12 cellular contexts compared by ENCODE assay signal in genomic region chr9:124768778-124769350, GRCh38. TPM values are rescaled to one million over a fixed set of nuclear protein-coding genes. Genes with fewer than 3 reads are reported as not detected.
A peak's percentile ranks its signal among the peaks of the same experiment; 100 is the strongest.
DNase-seq lines count a peak whose midpoint lies in the region; ATAC-seq and TF ChIP-seq lines count a peak whose summit lies in the region.
"Had no signal": no experiment of that assay in that cellular context is flagged by ENCODE, and none has a peak within 500 bp of the region (broad histone marks: within the 10 kb centered on the region; RNA-seq: fewer than 3 reads in every experiment).

No MANE protein-coding gene starts in this region.

- H3K27me3 ChIP-seq in CD4-positive, alpha-beta T cell (ENCODE audit: control insufficient read depth, insufficient read depth, low read length), result peaks cover 71% of the 10 kb centered on the region
- H3K27me3 ChIP-seq in HL-60 (ENCODE audit: insufficient read depth, poor library complexity, severe bottlenecking), result no peaks in the 10 kb centered on the region
- no peaks in the 10 kb centered on the region for H3K27me3 ChIP-seq in muscle layer of colon (ENCODE audit: control insufficient read depth in 1 of 2, insufficient read depth in 2 of 2, low read length in 2 of 2)

- no peaks in the 10 kb centered on the region for H3K9me3 Mint-ChIP-seq in CD4-positive, alpha-beta T cell
- no peaks in the 10 kb centered on the region for H3K9me3 Mint-ChIP-seq in central memory CD8-positive, alpha-beta T cell
- H3K9me3 Mint-ChIP-seq: stimulated activated naive B cell treated with anti-CD40 and anti-IgM and Interleukin-4, amounts not matched to agents 10 μg/mL and 1 μg/mL and 100 μg/mL, for 72 hours had no signal

- CTCF ChIA-PET in CD4-positive, alpha-beta T cell (lab: Charles Lee), result interaction anchor here (1.2 to 9.2 kb wide), 2 partner anchors 85 to 93 kb away, joined by 3 to 106 read pairs; partner anchors contain the start of genes ARPC5L, RPL35 and WDR38

- H3K36me3 Mint-ChIP-seq in CD4-positive, alpha-beta T cell (ENCODE audit: low read depth), result no peaks in the 10 kb centered on the region
- peaks cover 12% of the 10 kb centered on the region for H3K36me3 Mint-ChIP-seq in central memory CD8-positive, alpha-beta T cell (ENCODE audit: insufficient read depth)
- H3K36me3 Mint-ChIP-seq: stimulated activated naive B cell treated with anti-CD40 and anti-IgM and Interleukin-4, amounts not matched to agents 10 μg/mL and 1 μg/mL and 100 μg/mL, for 72 hours had no signal

- H3K36me3 ChIP-seq in muscle layer of colon (ENCODE audit: insufficient read depth, low read length), result no peaks in the 10 kb centered on the region
- H3K36me3 ChIP-seq: adrenal gland had no signal

- no peak for ATAC-seq in CD4-positive, alpha-beta T cell (ENCODE audit: poor library complexity)
- no peak for ATAC-seq in central memory CD8-positive, alpha-beta T cell (replicated peaks; ENCODE audit: extremely low read depth, poor library complexity, severe bottlenecking)
- no peak for ATAC-seq in GM19328 (IDR thresholded peaks at IDR 0.05; ENCODE audit: unreplicated experiment)
- ATAC-seq in GM18519 (IDR thresholded peaks at IDR 0.05; ENCODE audit: low FRiP score, unreplicated experiment), result no peak
- ATAC-seq: sciatic nerve; stimulated activated naive B cell treated with anti-CD40 and anti-IgM and Interleukin-4, amounts not matched to agents 10 μg/mL and 1 μg/mL and 100 μg/mL, for 72 hours had no signal

- H3K27me3 Mint-ChIP-seq in CD4-positive, alpha-beta T cell, result peaks cover 88% of the 10 kb centered on the region
- H3K27me3 Mint-ChIP-seq in central memory CD8-positive, alpha-beta T cell, result peaks cover 59% of the 10 kb centered on the region

- intact Hi-C loops in CD4-positive, alpha-beta T cell (cut with DNase I, micrococcal nuclease), result no loop called here

- H3K27ac Mint-ChIP-seq in CD4-positive, alpha-beta T cell, result no peak overlapping the region
- H3K27ac Mint-ChIP-seq in central memory CD8-positive, alpha-beta T cell (ENCODE audit: low read depth), result no peak overlapping the region
- H3K27ac Mint-ChIP-seq: stimulated activated naive B cell treated with anti-CD40 and anti-IgM and Interleukin-4, amounts not matched to agents 10 μg/mL and 1 μg/mL and 100 μg/mL, for 72 hours had no signal

- H3K4me3 Mint-ChIP-seq in CD4-positive, alpha-beta T cell, result peak overlapping the region; percentile 89
- peak overlapping the region; percentile 83 for H3K4me3 Mint-ChIP-seq in central memory CD8-positive, alpha-beta T cell

- DNase-seq in CD4-positive, alpha-beta T cell, result no peak
- no peak for DNase-seq in HL-60 (ENCODE audit: low read depth in 1 of 2, low spot score in 1 of 2)
- DNase-seq in central memory CD8-positive, alpha-beta T cell (ENCODE audit: low spot score in 2 of 2), result no peak
- no peak for DNase-seq in SK-N-DZ (ENCODE audit: low spot score)
- DNase-seq in DMS114 treated with DMSO at 0.1 percent for 48 hours (lab: John Stamatoyannopoulos, UW; ENCODE audit: unreplicated experiment), result no peak
- DNase-seq: adrenal gland; NCI-H2029 treated with DMSO at 0.1 percent for 48 hours; stimulated activated naive B cell treated with anti-CD40 and anti-IgM and Interleukin-4, amounts not matched to agents 10 μg/mL and 1 μg/mL and 100 μg/mL, for 72 hours had no signal

- no peak for TF ChIP-seq CTCF in CD4-positive, alpha-beta T cell (IDR thresholded peaks at IDR 0.05)
- no peak for TF ChIP-seq CTCF in HL-60 (IDR thresholded peaks at IDR 0.05; ENCODE audit: insufficient read depth, low read length)

- POLR2A ChIA-PET in CD4-positive, alpha-beta T cell (lab: Charles Lee), result interaction anchor here (1.3 to 4.4 kb wide), 2 partner anchors 93 to 101 kb away, joined by 5 to 21 read pairs; partner anchors contain the start of genes ARPC5L and RPL35

- peaks cover 21% of the 10 kb centered on the region for H3K4me1 ChIP-seq in muscle layer of colon (ENCODE audit: insufficient read depth, low read length)

- H3K4me1 Mint-ChIP-seq in CD4-positive, alpha-beta T cell (ENCODE audit: low read depth), result peaks cover 32% of the 10 kb centered on the region
- H3K4me1 Mint-ChIP-seq in central memory CD8-positive, alpha-beta T cell, result peaks cover 30% of the 10 kb centered on the region

- H3K4me3 ChIP-seq in HL-60 (replicated peaks; ENCODE audit: insufficient read depth, low read length) (peak overlapping the region; percentile 98), muscle layer of colon (ENCODE audit: low read depth in 1 of 2, low read length in 2 of 2) (no peak overlapping the region)

- no peaks in the 10 kb centered on the region for H3K9me3 ChIP-seq in CD4-positive, alpha-beta T cell (ENCODE audit: control insufficient read depth, low read length)
- no peaks in the 10 kb centered on the region for H3K9me3 ChIP-seq in muscle layer of colon (ENCODE audit: low read length)
- H3K9me3 ChIP-seq: adrenal gland had no signal

- H3K9ac ChIP-seq in muscle layer of colon (ENCODE audit: low read length), result peak overlapping the region; percentile 32

- no peak overlapping the region for H3K27ac ChIP-seq in CD4-positive, alpha-beta T cell (ENCODE audit: low read depth, low read length)
- H3K27ac ChIP-seq in HL-60 (replicated peaks) (no peak overlapping the region), muscle layer of colon (ENCODE audit: low read depth, low read length) (peak overlapping the region; percentile 69)
- H3K27ac ChIP-seq: adrenal gland had no signal

RNA-seq across cellular contexts. Expression of gene NR6A1, which starts 2.2 kb away (rescaled TPM):
- not detected for total RNA-seq in CD4-positive, alpha-beta T cell
- polyA plus RNA-seq in SK-N-DZ (2014; cell fraction: cytosol; rRNA removed), result 2.5 and 3.1 TPM in 2 replicates
- 2.7 and 3.8 TPM in 2 replicates for polyA plus RNA-seq in SK-N-DZ (2014; cell fraction: nucleus; rRNA removed)

RNA-seq across cellular contexts. Expression of gene OLFML2A, which starts 8.1 kb away (rescaled TPM):
- not detected for total RNA-seq in CD4-positive, alpha-beta T cell
- 0.16 TPM in 1 of 2 replicates, not detected in the other for polyA plus RNA-seq in SK-N-DZ (2014; cell fraction: cytosol; rRNA removed)
- 0.07 TPM in 1 of 2 replicates, not detected in the other for polyA plus RNA-seq in SK-N-DZ (2014; cell fraction: nucleus; rRNA removed)
